8 cellular contexts compared by ENCODE assay signal in the genomic region with DNA sequence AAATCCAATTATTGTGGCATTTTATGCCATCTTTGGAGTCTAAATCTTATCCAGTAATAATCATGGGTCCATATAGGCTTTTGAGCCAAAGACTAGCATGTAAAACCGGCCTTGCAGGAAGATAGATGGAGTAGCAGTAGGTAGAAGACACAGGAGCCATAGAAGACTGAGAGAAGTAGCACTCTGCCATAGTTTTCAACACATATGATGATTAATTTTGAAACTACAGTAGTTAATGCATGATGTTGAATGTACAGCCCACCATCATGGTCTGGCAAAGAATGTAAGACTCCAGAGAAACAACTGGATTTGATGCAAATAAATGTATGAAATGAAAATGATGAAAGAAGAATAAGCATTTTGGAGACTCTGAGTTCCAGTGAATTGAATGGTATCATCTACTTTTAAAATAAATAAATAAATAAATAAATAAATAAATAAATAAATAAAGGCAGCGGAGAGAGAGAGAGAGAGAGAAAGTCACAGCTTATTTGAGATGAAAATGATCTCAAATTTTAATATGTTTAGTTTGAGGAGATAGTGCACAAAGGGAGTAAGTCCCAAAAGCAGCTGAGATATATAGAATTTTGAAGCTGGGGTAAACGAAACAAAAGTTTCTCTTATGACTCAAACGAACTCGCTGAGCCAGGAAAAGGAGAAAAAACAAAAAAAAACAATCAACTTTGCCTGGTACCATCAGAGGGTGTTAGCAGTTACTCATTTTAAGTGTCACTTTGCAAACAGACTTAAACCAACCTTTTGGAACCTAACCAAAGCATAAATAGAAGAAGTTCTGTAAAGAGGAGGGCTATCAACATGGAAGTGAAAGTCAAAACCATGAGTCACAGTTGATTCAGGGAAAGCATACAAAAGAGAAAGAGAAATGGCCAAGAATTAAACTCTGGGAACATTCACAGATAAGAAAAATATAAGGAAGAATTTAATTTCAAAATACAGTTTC.
A peak's percentile ranks its signal among the peaks of the same experiment; 100 is the strongest.
DNase-seq lines count a peak whose midpoint lies in the region; ATAC-seq and TF ChIP-seq lines count a peak whose summit lies in the region.

No MANE protein-coding gene starts in this region.

- H3K36me3 ChIP-seq in OCI-LY1 (ENCODE audit: insufficient read depth, low read length): no peaks in the 10 kb centered on the region
- H3K36me3 ChIP-seq in smooth muscle cell (ENCODE audit: low read depth): no peaks in the 10 kb centered on the region
- H3K36me3 ChIP-seq in prostate gland: no peaks in the 10 kb centered on the region

- H3K27ac ChIP-seq in OCI-LY1 (ENCODE audit: low read depth, low read length, poor library complexity, severe bottlenecking) (no peak overlapping the region), smooth muscle cell (ENCODE audit: low read depth) (peak overlapping the region; percentile 86), prostate gland (no peak overlapping the region)

- H3K27me3 Mint-ChIP-seq in activated CD4-positive, alpha-beta T cell treated with anti-CD3 and anti-CD28 coated beads, Interleukin-2, amount 10 ng/mL, durations not matched to agents 24 days and 14 days: no peaks in the 10 kb centered on the region

- H3K9me3 ChIP-seq in OCI-LY1 (ENCODE audit: low read length) (no peaks in the 10 kb centered on the region), smooth muscle cell (replicated peaks; ENCODE audit: low read depth) (no peaks in the 10 kb centered on the region), prostate gland (no peaks in the 10 kb centered on the region)

- no peaks in the 10 kb centered on the region for H3K4me1 Mint-ChIP-seq in activated CD4-positive, alpha-beta T cell treated with anti-CD3 and anti-CD28 coated beads, Interleukin-2, amount 10 ng/mL, durations not matched to agents 24 days and 14 days

- peak overlapping the region; percentile 35; the same call in 1 of the 2 replicates for H3K4me2 ChIP-seq in OCI-LY1 (ENCODE audit: low read length)
- peak overlapping the region; percentile 83 for H3K4me2 ChIP-seq in smooth muscle cell

- H3K9me2 ChIP-seq in OCI-LY1 (ENCODE audit: low read depth, low read length): peaks cover under 1% of the 10 kb centered on the region; the same call in 1 of the 2 replicates

- H3K4me1 ChIP-seq in OCI-LY1 (ENCODE audit: insufficient read depth, low read length, severe bottlenecking) (no peaks in the 10 kb centered on the region), smooth muscle cell (ENCODE audit: low read depth) (peaks cover 14% of the 10 kb centered on the region), prostate gland (replicated peaks) (no peaks in the 10 kb centered on the region)

- H3K79me2 ChIP-seq in OCI-LY1 (ENCODE audit: insufficient read depth, low read length) (no peaks in the 10 kb centered on the region), smooth muscle cell (ENCODE audit: low read depth) (no peaks in the 10 kb centered on the region)

- intact Hi-C loops in prostate gland (cut with DNase I): no loop called here
- intact Hi-C loops in activated CD4-positive, alpha-beta T cell treated with anti-CD3 and anti-CD28 coated beads, Interleukin-2, amount 10 ng/mL, durations not matched to agents 24 days and 14 days (cut with micrococcal nuclease): no loop called here

- H3K9ac ChIP-seq in OCI-LY1 (ENCODE audit: low read length) (no peak overlapping the region), smooth muscle cell (ENCODE audit: low read depth) (peak overlapping the region; percentile 83)

- peak; percentile 92 for ATAC-seq in HG03039 (IDR thresholded peaks at IDR 0.05; ENCODE audit: unreplicated experiment)

- no peak for TF ChIP-seq POLR2A in prostate gland (IDR thresholded peaks at IDR 0.05)

- WGBS in smooth muscle cell (ENCODE audit: low lambda C conversion rate): 46% methylated on average over 5 of the region's 5 CpGs
- WGBS in prostate gland: 46% methylated on average over 5 of the region's 5 CpGs

- no peaks in the 10 kb centered on the region for H3K36me3 Mint-ChIP-seq in activated CD4-positive, alpha-beta T cell treated with anti-CD3 and anti-CD28 coated beads, Interleukin-2, amount 10 ng/mL, durations not matched to agents 24 days and 14 days (ENCODE audit: low read depth)

- H2AFZ ChIP-seq in OCI-LY1 (ENCODE audit: low read length) (no peak overlapping the region), smooth muscle cell (ENCODE audit: low read depth) (peak overlapping the region; percentile 68)

- H4K20me1 ChIP-seq in OCI-LY1 (ENCODE audit: insufficient read depth, low read length): no peaks in the 10 kb centered on the region
- H4K20me1 ChIP-seq in smooth muscle cell (ENCODE audit: low read depth): no peaks in the 10 kb centered on the region

- no peak overlapping the region for H3K27ac Mint-ChIP-seq in activated CD4-positive, alpha-beta T cell treated with anti-CD3 and anti-CD28 coated beads, Interleukin-2, amount 10 ng/mL, durations not matched to agents 24 days and 14 days

- DNase-seq in NCI-H345 (lab: John Stamatoyannopoulos, UW) (peak; percentile 8), NCI-H345 treated with DMSO at 0.1 percent for 48 hours (lab: John Stamatoyannopoulos, UW; ENCODE audit: unreplicated experiment) (no peak), fibroblast of the conjunctiva (ENCODE audit: low read depth) (peak; percentile 70), smooth muscle cell (lab: John Stamatoyannopoulos, UW; ENCODE audit: unreplicated experiment) (no peak), prostate gland (ENCODE audit: low spot score) (no peak)
- no peak for DNase-seq in activated CD4-positive, alpha-beta T cell treated with anti-CD3 and anti-CD28 coated beads, Interleukin-2, amount 10 ng/mL, durations not matched to agents 24 days and 14 days

- H3F3A ChIP-seq in OCI-LY1 (ENCODE audit: insufficient read depth, low read length) (no peaks in the 10 kb centered on the region), smooth muscle cell (ENCODE audit: low read depth) (peaks cover 4% of the 10 kb centered on the region)

- H3K9me3 Mint-ChIP-seq in activated CD4-positive, alpha-beta T cell treated with anti-CD3 and anti-CD28 coated beads, Interleukin-2, amount 10 ng/mL, durations not matched to agents 24 days and 14 days: no peaks in the 10 kb centered on the region

- H3K4me3 ChIP-seq in OCI-LY1 (ENCODE audit: low read depth, low read length, poor library complexity, severe bottlenecking) (no peak overlapping the region), smooth muscle cell (peak overlapping the region; percentile 49), prostate gland (no peak overlapping the region)

- no peak overlapping the region for H3K4me3 Mint-ChIP-seq in activated CD4-positive, alpha-beta T cell treated with anti-CD3 and anti-CD28 coated beads, Interleukin-2, amount 10 ng/mL, durations not matched to agents 24 days and 14 days

- TF ChIP-seq CTCF in OCI-LY1 (IDR thresholded peaks at IDR 0.05; ENCODE audit: low read length) (no peak), smooth muscle cell (IDR thresholded peaks at IDR 0.05; ENCODE audit: borderline replicate concordance, insufficient read depth, poor library complexity, severe bottlenecking) (no peak), prostate gland (IDR thresholded peaks at IDR 0.05) (no peak)

- H3K27me3 ChIP-seq in OCI-LY1 (ENCODE audit: insufficient read depth, low read length): no peaks in the 10 kb centered on the region
- no peaks in the 10 kb centered on the region for H3K27me3 ChIP-seq in smooth muscle cell (ENCODE audit: low read depth)
- H3K27me3 ChIP-seq in prostate gland (replicated peaks; ENCODE audit: insufficient read depth): no peaks in the 10 kb centered on the region

Comparison
In these comparisons a context has a peak if more than half of its experiments do, and no peak if none do; other contexts are left out.
1. DNase-seq: peak in NCI-H345 (single experiment) and fibroblast of the conjunctiva (single experiment); none in NCI-H345 treated with DMSO at 0.1 percent for 48 hours (single experiment), smooth muscle cell (single experiment), prostate gland (single experiment) and activated CD4-positive, alpha-beta T cell treated with anti-CD3 and anti-CD28 coated beads, Interleukin-2, amount 10 ng/mL, durations not matched to agents 24 days and 14 days (single experiment).